8 cellular contexts compared by ENCODE assay signal in the genomic region with DNA sequence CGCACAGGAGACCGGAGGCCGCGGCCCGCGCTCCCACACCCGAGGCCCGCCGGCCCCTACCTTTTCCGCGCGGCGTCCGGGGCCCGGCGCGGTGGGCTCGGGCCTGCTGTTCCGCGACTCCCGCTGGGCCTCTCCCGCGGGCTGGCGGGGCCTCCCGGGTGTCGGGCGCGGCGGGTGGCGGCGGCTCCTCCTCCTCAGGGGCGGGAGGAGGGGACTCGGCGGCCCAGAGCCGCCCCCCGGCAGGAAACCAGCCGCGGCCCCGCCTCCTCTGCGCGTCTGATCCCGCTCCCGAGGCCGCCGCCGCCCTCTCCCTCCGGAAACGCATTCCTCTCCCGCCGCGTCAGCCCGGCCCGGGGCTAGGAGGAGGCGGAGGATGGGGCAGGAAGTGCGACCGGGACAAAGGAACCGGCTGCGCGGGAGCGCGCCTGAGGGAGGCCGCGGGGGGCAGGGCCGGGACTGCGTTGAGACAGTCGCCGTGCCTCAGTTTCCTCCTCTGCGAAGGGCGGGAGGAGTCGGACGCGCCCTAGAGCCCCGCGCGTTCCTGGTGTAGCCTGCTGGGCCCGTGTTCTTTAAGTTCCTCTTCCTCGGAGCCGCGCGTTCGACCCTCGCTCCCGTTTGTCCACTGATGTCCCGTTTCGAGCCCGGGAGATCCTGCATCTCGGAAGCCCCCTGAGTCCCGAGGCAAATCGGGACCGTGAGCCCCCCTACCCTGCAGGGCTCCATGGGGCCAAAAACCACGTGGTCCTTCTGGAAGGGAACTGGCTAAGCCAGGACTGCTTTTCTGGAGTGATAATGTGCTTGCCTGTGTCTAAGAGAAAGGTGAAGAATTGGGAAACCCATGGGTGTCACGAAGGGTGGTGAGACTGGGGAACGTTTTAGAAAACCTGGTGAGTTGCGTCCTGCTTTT. TPM values are rescaled to one million over a fixed set of nuclear protein-coding genes. Genes with fewer than 3 reads are reported as not detected.
DNase-seq lines count a peak whose midpoint lies in the region; ATAC-seq and TF ChIP-seq lines count a peak whose summit lies in the region.

A gene (minus strand): TSS at position 146 of the 907 bp plus-strand sequence. CDS start 22,672 bp downstream, outside the sequence.

- peak; percentile 83 for ATAC-seq in HG02678 (IDR thresholded peaks at IDR 0.05; ENCODE audit: unreplicated experiment)

- H3K27me3 ChIP-seq in trophoblast cell (ENCODE audit: insufficient read depth, low read length) (no peaks in the 10 kb centered on the region), tibial nerve (no peaks in the 10 kb centered on the region)

- H3K27ac ChIP-seq in adipose tissue (ENCODE audit: low read depth, low read length) = peak within 1 kb of the TSS; percentile 96
- peak within 1 kb of the TSS; percentile 100 for H3K27ac ChIP-seq in trophoblast cell (ENCODE audit: low read depth, low read length)
- peak within 1 kb of the TSS; percentile 92 to 99 (median 94) for H3K27ac ChIP-seq in tibial nerve

- H2AFZ ChIP-seq in trophoblast cell (ENCODE audit: insufficient read depth, low read length, poor library complexity) = peak within 1 kb of the TSS; percentile 99

- peak within 1 kb of the TSS; percentile 100 for H4K91ac ChIP-seq in trophoblast cell (ENCODE audit: low read depth, low read length)

- H3K18ac ChIP-seq in trophoblast cell (ENCODE audit: low read length) = peak within 1 kb of the TSS; percentile 100

- no peaks in the 10 kb centered on the region for H3K36me3 ChIP-seq in trophoblast cell (ENCODE audit: control insufficient read depth in 1 of 2, insufficient read depth in 2 of 2, low read length in 2 of 2)
- H3K36me3 ChIP-seq in tibial nerve = no peaks in the 10 kb centered on the region

- peak within 1 kb of the TSS; percentile 99 for H3K9ac ChIP-seq in trophoblast cell (ENCODE audit: low read length)

- peaks cover 21% of the 10 kb centered on the region for H3K79me2 ChIP-seq in trophoblast cell (ENCODE audit: control insufficient read depth, insufficient read depth, low read length, poor library complexity)

- peaks cover 2 to 10% of the 10 kb centered on the region in 2 experiments for H3K4me1 ChIP-seq in trophoblast cell (ENCODE audit: control insufficient read depth in 1 of 2, insufficient read depth in 2 of 2, low read length in 2 of 2)
- peaks cover 0 to 79% (median 47%) of the 10 kb centered on the region in 4 donors for H3K4me1 ChIP-seq in tibial nerve

- peak within 1 kb of the TSS; percentile 100 for H2BK120ac ChIP-seq in trophoblast cell (ENCODE audit: insufficient read depth, low read length, poor library complexity)

- TF ChIP-seq EP300 in tibial nerve (IDR thresholded peaks at IDR 0.05) = peak; percentile 94 to 99

- TF ChIP-seq CTCF in tibial nerve (IDR thresholded peaks at IDR 0.05) = peak in 2 of 5 experiments; percentile 40 to 57

- H2AK5ac ChIP-seq in trophoblast cell (ENCODE audit: low read length) = peak within 1 kb of the TSS; percentile 100

- no peaks in the 10 kb centered on the region for H3K9me3 ChIP-seq in trophoblast cell (ENCODE audit: insufficient read depth, low read depth, low read length)
- H3K9me3 ChIP-seq in tibial nerve = no peaks in the 10 kb centered on the region

- H3K4me2 ChIP-seq in trophoblast cell (ENCODE audit: low read length) = peak within 1 kb of the TSS; percentile 98

- H2BK5ac ChIP-seq in trophoblast cell (ENCODE audit: low read depth, low read length, poor library complexity) = peak within 1 kb of the TSS; percentile 100

- peak within 1 kb of the TSS; percentile 100 for H4K8ac ChIP-seq in trophoblast cell (ENCODE audit: low read depth, low read length)

- H4K12ac ChIP-seq in trophoblast cell (ENCODE audit: low read depth, low read length) = peak within 1 kb of the TSS; percentile 100

- H2BK12ac ChIP-seq in trophoblast cell (ENCODE audit: low read length) = peak within 1 kb of the TSS; percentile 93

- H3K14ac ChIP-seq in trophoblast cell (ENCODE audit: low read length) = peak within 1 kb of the TSS; percentile 100

- H3K4ac ChIP-seq in trophoblast cell (ENCODE audit: low read depth, low read length) = peak within 1 kb of the TSS; percentile 100

- WGBS in adipose tissue, 3 donors = 0% methylated on average over 40 to 92 of the region's 94 CpGs
- WGBS in trophoblast cell (ENCODE audit: extremely low coverage, insufficient coverage, insufficient read length) = no CpG with 5 or more reads among the region's 94 CpGs
- WGBS in tibial nerve, 2 donors = 1% methylated on average over 29 to 71 of the region's 94 CpGs

- DNase-seq in NCI-H1417 treated with DMSO at 0.1 percent for 48 hours (lab: John Stamatoyannopoulos, UW) (peak; percentile 54), T follicular helper cell (ENCODE audit: low read depth) (peak; percentile 79), cardiac septum (ENCODE audit: low spot score) (peak; percentile 98), trophoblast cell (peak; percentile 96 to 97), tibial nerve (ENCODE audit: low spot score in 2 of 2) (peak; percentile 88 to 92)

- H3K4me3 ChIP-seq in trophoblast cell (ENCODE audit: low read depth, low read length) (peak within 1 kb of the TSS; percentile 99), tibial nerve (peak within 1 kb of the TSS; percentile 77 to 97 (median 80))

- H3K23ac ChIP-seq in trophoblast cell (ENCODE audit: low read length) = peak within 1 kb of the TSS; percentile 84

- intact Hi-C loops in cardiac septum (cut with DNase I) = loop anchor here (2.0 to 5.0 kb wide), 2 partner anchors 46 to 581 kb away; no protein-coding TSS in a partner anchor

- TF ChIP-seq POLR2A in GM10847 (IDR thresholded peaks at IDR 0.05; ENCODE audit: extremely low read depth, insufficient read length) (peak; percentile 63), tibial nerve (IDR thresholded peaks at IDR 0.05) (peak; percentile 91 to 97)

- peaks cover 22% of the 10 kb centered on the region for H3K79me1 ChIP-seq in trophoblast cell (ENCODE audit: low read length)

RNA-seq across cellular contexts. Expression of the gene that starts here (rescaled TPM):
- polyA plus RNA-seq in adipose tissue = 100 to 1,000 TPM in 2 of 3 donors, 10 to 100 TPM in 1; 93.5 to 304 (median 185) TPM
- total RNA-seq in cardiac septum (715 TPM), tibial nerve (100 to 1,000 TPM; 288 to 483 (median 404) TPM)
- 787 and 808 TPM in 2 replicates for polyA plus RNA-seq in trophoblast cell (2013)

Comparison
In these comparisons a context has a peak if more than half of its experiments do, and no peak if none do; other contexts are left out.
1. Peak in every context shown above with its lines: DNase-seq, ATAC-seq, H3K4me3 ChIP-seq and H3K27ac ChIP-seq.